In genomic region chr15:100766225-100767001, GRCh38 we compare ENCODE assay signal across 15 cellular contexts.
A peak's percentile ranks its signal among the peaks of the same experiment; 100 is the strongest.
DNase-seq lines count a peak whose midpoint lies in the region; ATAC-seq and TF ChIP-seq lines count a peak whose summit lies in the region.
"Had no signal": no experiment of that assay in that cellular context is flagged by ENCODE, and none has a peak within 500 bp of the region (broad histone marks: within the 10 kb centered on the region; RNA-seq: fewer than 3 reads in every experiment).

No MANE protein-coding gene starts in this region.

- no peak overlapping the region for H3K27ac Mint-ChIP-seq in activated CD8-positive, alpha-beta memory T cell treated with anti-CD3 and anti-CD28 coated beads, Interleukin-2, amount 10 ng/mL, durations not matched to agents 7 days and 5 days
- H3K27ac Mint-ChIP-seq: T-helper 2 cell treated with Interferon-gamma antibody and Interleukin-4, amounts not matched to agents 5 μg/mL and 100 μg/mL, for 36 hours had no signal

- no peak for TF ChIP-seq POLR2A in spleen (IDR thresholded peaks at IDR 0.05)

- H3K9me3 ChIP-seq in Panc1 (ENCODE audit: control insufficient read depth, insufficient read depth, low read depth, low read length) (no peaks in the 10 kb centered on the region), spleen (no peaks in the 10 kb centered on the region)
- H3K9me3 ChIP-seq: pancreas had no signal

- 43 to 50% (median 48%) methylated on average over 12 to 13 of the region's 13 CpGs for WGBS in spleen, 5 donors

- TF ChIP-seq CTCF in Panc1 (IDR thresholded peaks at IDR 0.05) (no peak), spleen (IDR thresholded peaks at IDR 0.05 in 8 of 11, conservative IDR thresholded peaks at IDR 0.05 in 3 of 11) (no peak)

- in situ Hi-C loops in Panc1 (cut with HindIII; ENCODE audit: low pct_unique_long_range_greater_than_20kb, low sequenced_read_pairs), result no loop called here

- no peak overlapping the region for H3K4me3 ChIP-seq in Panc1 (ENCODE audit: low read depth in 2 of 2, low read length in 2 of 2)
- H3K4me3 ChIP-seq in spleen, result no peak overlapping the region
- H3K4me3 ChIP-seq: pancreas had no signal

- CTCF ChIA-PET in activated CD8-positive, alpha-beta memory T cell treated with anti-CD3 and anti-CD28 coated beads, Interleukin-2, amount 10 ng/mL, durations not matched to agents 7 days and 5 days (lab: Charles Lee), result interaction anchor here (1.4 kb wide), 1 partner anchor 107 kb away, joined by 3 read pairs; no protein-coding TSS in a partner anchor
- CTCF ChIA-PET in Panc1 (lab: Charles Lee), result interaction anchor here (0.6 kb wide), 1 partner anchor 111 kb away, joined by 5 read pairs; no protein-coding TSS in a partner anchor

- BruUV-seq in Panc1 (replicated peaks; lab: Mats Ljungman, UMichigan), result no TSS peak

- peak overlapping the region; percentile 35; the same call in 1 of the 2 replicates for H3K27ac ChIP-seq in Panc1 (ENCODE audit: low read length)
- H3K27ac ChIP-seq in spleen, result no peak overlapping the region
- H3K27ac ChIP-seq: pancreas had no signal

- no peaks in the 10 kb centered on the region for H3K27me3 Mint-ChIP-seq in activated CD8-positive, alpha-beta memory T cell treated with anti-CD3 and anti-CD28 coated beads, Interleukin-2, amount 10 ng/mL, durations not matched to agents 7 days and 5 days

- H3K36me3 Mint-ChIP-seq in activated CD8-positive, alpha-beta memory T cell treated with anti-CD3 and anti-CD28 coated beads, Interleukin-2, amount 10 ng/mL, durations not matched to agents 7 days and 5 days, result no peaks in the 10 kb centered on the region

- H3K4me1 Mint-ChIP-seq in activated CD8-positive, alpha-beta memory T cell treated with anti-CD3 and anti-CD28 coated beads, Interleukin-2, amount 10 ng/mL, durations not matched to agents 7 days and 5 days, result no peaks in the 10 kb centered on the region

- H3K36me3 ChIP-seq in Panc1 (ENCODE audit: control insufficient read depth, insufficient read depth, low read length), result no peaks in the 10 kb centered on the region
- H3K36me3 ChIP-seq in spleen, result no peaks in the 10 kb centered on the region
- H3K36me3 ChIP-seq: pancreas had no signal

- ATAC-seq in activated CD8-positive, alpha-beta memory T cell treated with anti-CD3 and anti-CD28 coated beads, Interleukin-2, amount 10 ng/mL, durations not matched to agents 7 days and 5 days, result no peak
- ATAC-seq in Panc1 (no peak), GM18907 (IDR thresholded peaks at IDR 0.05; ENCODE audit: unreplicated experiment) (no peak)
- ATAC-seq: activated T-cell treated with anti-CD3 and anti-CD28 coated beads, Interleukin-2, amount 50 U/mL, for 4 hours; pancreas had no signal

- peak; percentile 43 for DNase-seq in activated CD8-positive, alpha-beta memory T cell treated with anti-CD3 and anti-CD28 coated beads for 24 hours
- DNase-seq in activated CD8-positive, alpha-beta memory T cell treated with anti-CD3 and anti-CD28 coated beads, Interleukin-2, amount 10 ng/mL, durations not matched to agents 7 days and 5 days, result no peak
- no peak for DNase-seq in Panc1 (ENCODE audit: low read depth, low spot score)
- peak; percentile 35 for DNase-seq in fibroblast of the conjunctiva (ENCODE audit: low read depth)
- peak; percentile 60 for DNase-seq in spleen
- no peak for DNase-seq in DMS153 treated with DMSO at 0.1 percent for 48 hours (lab: John Stamatoyannopoulos, UW; ENCODE audit: unreplicated experiment)
- DNase-seq in globus pallidus (ENCODE audit: low spot score), result no peak
- DNase-seq: activated T-cell treated with anti-CD3 and anti-CD28 coated beads, Interleukin-2, amount 50 U/mL, for 4 hours; cerebellar nuclear complex; MM.1S; NCI-H2029; NCI-H526 treated with DMSO at 0.1 percent for 48 hours had no signal

- no peak overlapping the region for H3K4me3 Mint-ChIP-seq in activated CD8-positive, alpha-beta memory T cell treated with anti-CD3 and anti-CD28 coated beads, Interleukin-2, amount 10 ng/mL, durations not matched to agents 7 days and 5 days
- H3K4me3 Mint-ChIP-seq: activated T-cell treated with anti-CD3 and anti-CD28 coated beads, Interleukin-2, amount 50 U/mL, for 4 hours; T-helper 2 cell treated with Interferon-gamma antibody and Interleukin-4, amounts not matched to agents 5 μg/mL and 100 μg/mL, for 36 hours had no signal

- POLR2A ChIA-PET in Panc1 (lab: Charles Lee), result no interaction called here

- intact Hi-C loops in Panc1 (cut with micrococcal nuclease; ENCODE audit: unreplicated experiment), result no loop called here
- intact Hi-C loops in spleen (cut with DNase I; ENCODE audit: low total_unique reads), result no loop called here

- H3K27me3 ChIP-seq in Panc1 (ENCODE audit: control insufficient read depth, insufficient read depth, low read length) (no peaks in the 10 kb centered on the region), spleen (replicated peaks in 1 of 7) (peaks cover 0 to 29% (median 0%) of the 10 kb centered on the region in 7 donors)
- H3K27me3 ChIP-seq: pancreas had no signal

- H3K4me1 ChIP-seq in Panc1 (ENCODE audit: control insufficient read depth, insufficient read depth, low read length) (peaks cover 12% of the 10 kb centered on the region), spleen (no peaks in the 10 kb centered on the region)
- H3K4me1 ChIP-seq: pancreas had no signal

- no peaks in the 10 kb centered on the region for H3K9me3 Mint-ChIP-seq in activated CD8-positive, alpha-beta memory T cell treated with anti-CD3 and anti-CD28 coated beads, Interleukin-2, amount 10 ng/mL, durations not matched to agents 7 days and 5 days (ENCODE audit: low read depth)
- H3K9me3 Mint-ChIP-seq: activated T-cell treated with anti-CD3 and anti-CD28 coated beads, Interleukin-2, amount 50 U/mL, for 4 hours; T-helper 2 cell treated with Interferon-gamma antibody and Interleukin-4, amounts not matched to agents 5 μg/mL and 100 μg/mL, for 36 hours had no signal

Comparison
In these comparisons a context has a peak if more than half of its experiments do, and no peak if none do; other contexts are left out.
1. DNase-seq: peak in activated CD8-positive, alpha-beta memory T cell treated with anti-CD3 and anti-CD28 coated beads for 24 hours (single experiment), fibroblast of the conjunctiva (single experiment) and spleen (single experiment); none in activated CD8-positive, alpha-beta memory T cell treated with anti-CD3 and anti-CD28 coated beads, Interleukin-2, amount 10 ng/mL, durations not matched to agents 7 days and 5 days (single experiment), Panc1 (single experiment), DMS153 treated with DMSO at 0.1 percent for 48 hours (single experiment) and globus pallidus (single experiment).